Comparison of ENCODE assay signal across 1 cellular context in the genomic region with DNA sequence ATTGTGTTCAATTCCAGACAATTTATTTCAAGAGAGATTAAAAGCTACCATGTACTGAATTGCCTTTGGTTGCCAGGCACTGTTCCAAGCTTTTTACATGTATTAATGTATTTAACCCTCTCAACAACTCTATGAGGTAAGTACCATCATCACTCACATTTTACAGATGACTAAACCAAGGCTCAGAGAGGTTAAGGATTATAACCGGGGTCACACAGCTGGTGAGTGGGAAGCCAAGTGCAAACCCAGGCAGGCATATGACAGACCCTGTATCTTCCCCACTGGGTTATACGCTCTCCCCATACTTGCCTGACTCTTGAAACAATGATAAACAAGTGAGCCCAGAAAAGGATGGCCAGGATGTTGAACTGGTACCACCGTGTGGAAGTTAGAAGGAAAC.
TF ChIP-seq lines count a peak whose summit lies in the region.

No MANE protein-coding gene starts in this region.

TF ChIP-seq in GM23338, 12 proteins besides CTCF, POLR2A, EP300 and RAD21 (continued from another document):
- no peak for TF ChIP-seq ZNF462 (CRISPR knock-in tag; IDR thresholded peaks at IDR 0.05)
